Comparison of ENCODE assay signal across 7 cellular contexts in genomic region chr3:11205881-11206280, GRCh38. TPM values are rescaled to one million over a fixed set of nuclear protein-coding genes. Genes with fewer than 3 reads are reported as not detected.
A peak's percentile ranks its signal among the peaks of the same experiment; 100 is the strongest.
DNase-seq lines count a peak whose midpoint lies in the region; TF ChIP-seq lines count a peak whose summit lies in the region.
"Not testable (repeated sequence)": the region's sequence is repeated elsewhere in the genome, so short reads cannot be mapped to it uniquely, and the experiment has no call there.

No MANE protein-coding gene starts in this region.

- H3K9me3 ChIP-seq in WERI-Rb-1 (ENCODE audit: severe bottlenecking), result not testable (repeated sequence)

- H3K36me3 ChIP-seq in WERI-Rb-1, result not testable (repeated sequence)

- not testable (repeated sequence) for H3K4me3 ChIP-seq in HFF-Myc (replicated peaks; ENCODE audit: low read depth, low read length); WERI-Rb-1 (ENCODE audit: low read depth, low read length); cardiac fibroblast (replicated peaks in 1 of 2; ENCODE audit: low read depth in 2 of 2, low read length in 2 of 2)

- peak; percentile 70 for DNase-seq in DMS 273 (lab: John Stamatoyannopoulos, UW; ENCODE audit: unreplicated experiment)
- DNase-seq in HFF-Myc (ENCODE audit: extremely low read depth, low read depth), result not testable (repeated sequence)
- peak; percentile 83 for DNase-seq in NCI-H69 (lab: John Stamatoyannopoulos, UW)
- peak; percentile 35 for DNase-seq in WERI-Rb-1
- peak; percentile 61 to 64 for DNase-seq in cardiac fibroblast (ENCODE audit: low read depth in 2 of 2)
- peak; percentile 27 for DNase-seq in cardiac septum (ENCODE audit: low spot score)
- peak; percentile 66 to 71 for DNase-seq in lung microvascular endothelial cell (ENCODE audit: low read depth in 2 of 2)

- H3K27ac ChIP-seq in WERI-Rb-1, result not testable (repeated sequence)

- not testable (repeated sequence) for H3K27me3 ChIP-seq in WERI-Rb-1 (ENCODE audit: insufficient read depth, low read depth, severe bottlenecking)

- TF ChIP-seq CTCF in HFF-Myc (IDR thresholded peaks at IDR 0.05; ENCODE audit: low read depth, low read length, missing control alignments) (peak; percentile 38), WERI-Rb-1 (IDR thresholded peaks at IDR 0.05; ENCODE audit: low read depth, low read length) (peak; percentile 59)
- TF ChIP-seq CTCF in cardiac fibroblast (IDR thresholded peaks at IDR 0.05; ENCODE audit: low read depth, low read length), result not testable (repeated sequence)

- intact Hi-C loops in cardiac septum (cut with DNase I), result loop anchor here (1.0 to 2.0 kb wide), 2 partner anchors 51 to 147 kb away; no protein-coding TSS in a partner anchor

RNA-seq across cellular contexts. Expression of gene HRH1, which starts 51.6 kb away (rescaled TPM):
- total RNA-seq in cardiac septum, result 4.8 TPM
- 1.6 and 5.4 TPM in 2 replicates for total RNA-seq in lung microvascular endothelial cell
